Comparison of ENCODE assay signal across 15 cellular contexts in genomic region chr2:10568721-10569432, GRCh38.
A peak's percentile ranks its signal among the peaks of the same experiment; 100 is the strongest.
DNase-seq lines count a peak whose midpoint lies in the region; ATAC-seq and TF ChIP-seq lines count a peak whose summit lies in the region.
"Had no signal": no experiment of that assay in that cellular context is flagged by ENCODE, and none has a peak within 500 bp of the region (broad histone marks: within the 10 kb centered on the region; RNA-seq: fewer than 3 reads in every experiment).

No MANE protein-coding gene starts in this region.

- peaks cover 5% of the 10 kb centered on the region for H3K4me1 Mint-ChIP-seq in CD8-positive, alpha-beta T cell (ENCODE audit: low read depth)
- H3K4me1 Mint-ChIP-seq in effector memory CD8-positive, alpha-beta T cell (ENCODE audit: low read depth in 2 of 2) = no peaks in the 10 kb centered on the region

- no peak for DNase-seq in CD8-positive, alpha-beta T cell
- DNase-seq in effector memory CD8-positive, alpha-beta T cell = no peak
- no peak for DNase-seq in neuronal stem cell (ENCODE audit: low spot score)
- no peak for DNase-seq in 8988T
- DNase-seq in superior temporal gyrus (ENCODE audit: extremely low spot score) = no peak
- DNase-seq in cerebellar cortex (ENCODE audit: low spot score) = no peak
- DNase-seq: ACHN; CD8-positive, alpha-beta memory T cell; IMR-90; NCI-H187 treated with DMSO at 0.1 percent for 48 hours; NCI-H2171; NCI-H774 had no signal

- H2BK15ac ChIP-seq in neuronal stem cell (ENCODE audit: low read length) = no peak overlapping the region

- WGBS in neuronal stem cell (ENCODE audit: extremely low coverage in 2 of 2, insufficient read length in 2 of 2, insufficient replicate concordance in 1 of 2), 2 donors = no CpG with 5 or more reads among the region's 14 CpGs

- no peaks in the 10 kb centered on the region for H3K79me1 ChIP-seq in neuronal stem cell (ENCODE audit: low read depth, low read length)

- H3K4me1 ChIP-seq in CD8-positive, alpha-beta T cell (ENCODE audit: insufficient read depth, low read length) = no peaks in the 10 kb centered on the region
- H3K4me1 ChIP-seq in HUES6 (ENCODE audit: control insufficient read depth, insufficient read depth, low read length) (peaks cover 16% of the 10 kb centered on the region; the same call in 1 of the 2 replicates), neuronal stem cell (ENCODE audit: control insufficient read depth in 2 of 2, insufficient read depth in 1 of 2, low read depth in 1 of 2, low read length in 2 of 2) (peaks cover 0 to 13% of the 10 kb centered on the region in 2 donors)
- H3K4me1 ChIP-seq: HAP-1 had no signal

- no peaks in the 10 kb centered on the region for H3K9me3 Mint-ChIP-seq in CD8-positive, alpha-beta T cell
- no peaks in the 10 kb centered on the region for H3K9me3 Mint-ChIP-seq in effector memory CD8-positive, alpha-beta T cell
- H3K9me3 Mint-ChIP-seq: CD8-positive, alpha-beta memory T cell had no signal

- no peak overlapping the region for H3K4ac ChIP-seq in neuronal stem cell (ENCODE audit: low read length)

- peaks cover 15% of the 10 kb centered on the region for H3K36me3 ChIP-seq in CD8-positive, alpha-beta T cell (ENCODE audit: insufficient read depth, low read length)
- H3K36me3 ChIP-seq in HUES6 (ENCODE audit: control insufficient read depth, insufficient read depth, low read length) = peaks cover 44% of the 10 kb centered on the region
- peaks cover 10 to 38% of the 10 kb centered on the region in 2 donors for H3K36me3 ChIP-seq in neuronal stem cell (replicated peaks in 1 of 2; ENCODE audit: control insufficient read depth in 2 of 2, insufficient read depth in 2 of 2, low read length in 2 of 2)

- no peaks in the 10 kb centered on the region for H3K27me3 Mint-ChIP-seq in CD8-positive, alpha-beta T cell (ENCODE audit: low read depth)
- no peaks in the 10 kb centered on the region for H3K27me3 Mint-ChIP-seq in effector memory CD8-positive, alpha-beta T cell
- H3K27me3 Mint-ChIP-seq: CD8-positive, alpha-beta memory T cell had no signal

- no peaks in the 10 kb centered on the region for H3K27me3 ChIP-seq in CD8-positive, alpha-beta T cell (ENCODE audit: insufficient read depth, low read length)
- no peaks in the 10 kb centered on the region for H3K27me3 ChIP-seq in HUES6 (ENCODE audit: control insufficient read depth, insufficient read depth, low read length)
- H3K27me3 ChIP-seq in neuronal stem cell (ENCODE audit: control insufficient read depth in 3 of 3, insufficient read depth in 3 of 3, low read depth in 1 of 3, low read length in 3 of 3) = no peaks in the 10 kb centered on the region

- H2BK12ac ChIP-seq in neuronal stem cell (ENCODE audit: low read length) = no peak overlapping the region

- peak overlapping the region; percentile 52 for H3K27ac Mint-ChIP-seq in CD8-positive, alpha-beta T cell
- peak overlapping the region; percentile 10 to 55 for H3K27ac Mint-ChIP-seq in effector memory CD8-positive, alpha-beta T cell

- H2AK5ac ChIP-seq in neuronal stem cell (ENCODE audit: low read depth, low read length) = no peak overlapping the region

- H3K18ac ChIP-seq in neuronal stem cell (ENCODE audit: low read length) = no peak overlapping the region

- H3K23ac ChIP-seq in neuronal stem cell (ENCODE audit: low read depth, low read length, poor library complexity) = no peak overlapping the region

- peaks cover 63% of the 10 kb centered on the region for H3K36me3 Mint-ChIP-seq in CD8-positive, alpha-beta T cell
- peaks cover 37% of the 10 kb centered on the region for H3K36me3 Mint-ChIP-seq in effector memory CD8-positive, alpha-beta T cell (ENCODE audit: insufficient read depth)

- H3K9me3 ChIP-seq in CD8-positive, alpha-beta T cell (ENCODE audit: low read length) = no peaks in the 10 kb centered on the region
- no peaks in the 10 kb centered on the region for H3K9me3 ChIP-seq in HUES6 (ENCODE audit: control insufficient read depth, insufficient read depth, low read depth, low read length)
- no peaks in the 10 kb centered on the region for H3K9me3 ChIP-seq in neuronal stem cell (replicated peaks in 1 of 2; ENCODE audit: control insufficient read depth in 2 of 2, insufficient read depth in 1 of 2, low read depth in 1 of 2, low read length in 2 of 2)
- H3K9me3 ChIP-seq: HAP-1 had no signal

- no peak overlapping the region for H2AFZ ChIP-seq in neuronal stem cell (ENCODE audit: low read length)

- no peak for ATAC-seq in CD8-positive, alpha-beta T cell
- ATAC-seq in effector memory CD8-positive, alpha-beta T cell (replicated peaks) = no peak
- ATAC-seq: Right ventricle myocardium inferior had no signal

- H3K4me3 Mint-ChIP-seq in CD8-positive, alpha-beta T cell = no peak overlapping the region
- no peak overlapping the region for H3K4me3 Mint-ChIP-seq in effector memory CD8-positive, alpha-beta T cell
- H3K4me3 Mint-ChIP-seq: CD8-positive, alpha-beta memory T cell had no signal

- CTCF ChIA-PET in CD8-positive, alpha-beta T cell (lab: Charles Lee) = no interaction called here

- H3K9ac ChIP-seq in HUES6 (ENCODE audit: low read length) = peak overlapping the region; percentile 1
- no peak overlapping the region for H3K9ac ChIP-seq in neuronal stem cell (ENCODE audit: low read depth, low read length, poor library complexity)

- POLR2A ChIA-PET in CD8-positive, alpha-beta T cell (lab: Charles Lee) = interaction anchor here (0.7 kb wide), 1 partner anchor 10 kb away, joined by 3 read pairs; no protein-coding TSS in a partner anchor

- no peak for TF ChIP-seq CTCF in CD8-positive, alpha-beta T cell (IDR thresholded peaks at IDR 0.05)

- no peak overlapping the region for H4K8ac ChIP-seq in neuronal stem cell (ENCODE audit: low read depth, low read length)

- no peak overlapping the region for H3K14ac ChIP-seq in neuronal stem cell (ENCODE audit: low read length)

- no peak overlapping the region for H4K91ac ChIP-seq in neuronal stem cell (ENCODE audit: low read depth, low read length, poor library complexity)

- no peak overlapping the region for H3K4me3 ChIP-seq in CD8-positive, alpha-beta T cell (ENCODE audit: low read depth, low read length)
- H3K4me3 ChIP-seq in HUES6 (ENCODE audit: low read depth, low read length) (no peak overlapping the region), neuronal stem cell (ENCODE audit: low read length in 2 of 2) (no peak overlapping the region)
- H3K4me3 ChIP-seq: HAP-1 had no signal

- no peak overlapping the region for H3K4me2 ChIP-seq in neuronal stem cell (ENCODE audit: insufficient read depth, low read length, poor library complexity, severe bottlenecking)

- H2BK120ac ChIP-seq in neuronal stem cell (ENCODE audit: low read depth, low read length) = no peak overlapping the region

- peak overlapping the region; percentile 57 for H2BK5ac ChIP-seq in neuronal stem cell (ENCODE audit: low read length)

- no peak overlapping the region for H3K27ac ChIP-seq in CD8-positive, alpha-beta T cell (ENCODE audit: low read depth, low read length)
- H3K27ac ChIP-seq in HUES6 (ENCODE audit: low read depth, low read length) = peak overlapping the region; percentile 6; the same call in 1 of the 2 replicates
- H3K27ac ChIP-seq in neuronal stem cell (replicated peaks; ENCODE audit: low read length) = no peak overlapping the region

- intact Hi-C loops in CD8-positive, alpha-beta T cell (cut with DNase I, micrococcal nuclease) = no loop called here
